ENCODE assay signal across 8 cellular contexts in the genomic region with DNA sequence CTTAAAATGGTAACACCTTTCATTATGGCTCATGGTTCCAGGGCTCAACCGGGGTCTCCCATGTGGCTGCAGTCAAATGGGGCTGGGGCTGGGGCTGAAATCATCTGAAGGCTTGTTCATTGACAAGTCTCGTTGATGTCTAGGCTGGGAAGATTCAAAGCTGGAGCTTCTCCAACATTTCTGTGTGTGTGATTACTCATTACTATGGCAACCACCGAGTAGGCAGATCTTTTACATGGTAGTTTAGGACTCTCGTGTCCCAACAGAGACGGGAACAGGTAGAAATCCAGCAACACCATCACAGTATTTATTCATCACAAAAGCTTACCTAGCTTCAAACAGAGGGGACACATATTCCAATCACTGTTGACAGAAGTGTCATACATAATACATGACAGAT. TPM values are rescaled to one million over a fixed set of nuclear protein-coding genes. Genes with fewer than 3 reads are reported as not detected.
DNase-seq lines count a peak whose midpoint lies in the region; ATAC-seq and TF ChIP-seq lines count a peak whose summit lies in the region.

No MANE protein-coding gene starts in this region.

- H3K4me3 Mint-ChIP-seq in endodermal cell = peak overlapping the region; percentile 1
- H3K4me3 Mint-ChIP-seq in naive thymus-derived CD4-positive, alpha-beta T cell = peak overlapping the region; percentile 2 to 99 (median 52)

- H3K4me1 ChIP-seq in Loucy (ENCODE audit: insufficient read depth, low read length, poor library complexity, severe bottlenecking) (peaks cover 54% of the 10 kb centered on the region), endodermal cell (ENCODE audit: control insufficient read depth, insufficient read depth, low read length) (peaks cover 15% of the 10 kb centered on the region)
- peaks cover 50 to 55% of the 10 kb centered on the region in 2 donors for H3K4me1 ChIP-seq in naive thymus-derived CD4-positive, alpha-beta T cell (ENCODE audit: control insufficient read depth in 2 of 2, insufficient read depth in 2 of 2, low read length in 2 of 2)

- H3F3A ChIP-seq in Loucy (ENCODE audit: low read depth) = no peaks in the 10 kb centered on the region

- H3K4me3 ChIP-seq in Loucy (ENCODE audit: low read length, poor library complexity, severe bottlenecking) (peak overlapping the region; percentile 52), endodermal cell (ENCODE audit: low read length) (peak overlapping the region; percentile 52)
- no peak overlapping the region for H3K4me3 ChIP-seq in naive thymus-derived CD4-positive, alpha-beta T cell (ENCODE audit: low read length)

- no peaks in the 10 kb centered on the region for H3K27me3 Mint-ChIP-seq in endodermal cell (ENCODE audit: insufficient read depth)
- H3K27me3 Mint-ChIP-seq in naive thymus-derived CD4-positive, alpha-beta T cell = no peaks in the 10 kb centered on the region

- H3K9me3 Mint-ChIP-seq in endodermal cell = no peaks in the 10 kb centered on the region
- no peaks in the 10 kb centered on the region for H3K9me3 Mint-ChIP-seq in naive thymus-derived CD4-positive, alpha-beta T cell

- ATAC-seq in naive thymus-derived CD4-positive, alpha-beta T cell = no peak
- ATAC-seq in GM21390 (IDR thresholded peaks at IDR 0.05; ENCODE audit: unreplicated experiment) = no peak
- no peak for ATAC-seq in HG02970 (IDR thresholded peaks at IDR 0.05; ENCODE audit: low FRiP score, unreplicated experiment)
- no peak for ATAC-seq in GM18870 (IDR thresholded peaks at IDR 0.05; ENCODE audit: unreplicated experiment)

- 80 to 83% methylated on average over 1 to 5 of the region's 5 CpGs for WGBS in endodermal cell (ENCODE audit: insufficient coverage in 1 of 2, insufficient read length in 1 of 2), 2 experiments

- peak overlapping the region; percentile 4 for H3K27ac Mint-ChIP-seq in endodermal cell
- peak overlapping the region in 7 of 9 donors; percentile 4 to 76 (median 45) for H3K27ac Mint-ChIP-seq in naive thymus-derived CD4-positive, alpha-beta T cell

- peaks cover 55% of the 10 kb centered on the region for H3K4me1 Mint-ChIP-seq in endodermal cell
- peaks cover 38 to 99% (median 80%) of the 10 kb centered on the region in 7 donors for H3K4me1 Mint-ChIP-seq in naive thymus-derived CD4-positive, alpha-beta T cell

- H3K27ac ChIP-seq in endodermal cell (ENCODE audit: low read depth, low read length) = no peak overlapping the region
- peak overlapping the region; percentile 16 for H3K27ac ChIP-seq in naive thymus-derived CD4-positive, alpha-beta T cell (ENCODE audit: low read depth, low read length)

- intact Hi-C loops in naive thymus-derived CD4-positive, alpha-beta T cell (cut with micrococcal nuclease) = loop anchor here (5.0 kb wide), 1 partner anchor 35 kb away; no protein-coding TSS in a partner anchor

- H3K79me2 ChIP-seq in Loucy (ENCODE audit: insufficient read depth, low read length) = peaks cover 100% of the 10 kb centered on the region

- H3K4me2 ChIP-seq in Loucy (ENCODE audit: low read depth, low read length, poor library complexity, severe bottlenecking) = peak overlapping the region; percentile 77

- DNase-seq in COR-L47 (lab: John Stamatoyannopoulos, UW) (peak; percentile 46), endodermal cell (no peak), HCEC 1CT (no peak)
- DNase-seq in naive thymus-derived CD4-positive, alpha-beta T cell = no peak

- TF ChIP-seq CTCF in Loucy (conservative IDR thresholded peaks at IDR 0.05; ENCODE audit: low read length) = no peak
- no peak for TF ChIP-seq CTCF in endodermal cell (conservative IDR thresholded peaks at IDR 0.05)

- H4K20me1 ChIP-seq in Loucy (ENCODE audit: insufficient read depth, low read length, poor library complexity, severe bottlenecking) = peaks cover 98% of the 10 kb centered on the region

- POLR2A ChIA-PET in naive thymus-derived CD4-positive, alpha-beta T cell (lab: Charles Lee) = no interaction called here

- no peaks in the 10 kb centered on the region for H3K9me2 ChIP-seq in Loucy (replicated peaks; ENCODE audit: low read depth, low read length)

- no peaks in the 10 kb centered on the region for H3K9me3 ChIP-seq in Loucy (ENCODE audit: insufficient read depth, low read depth, low read length)
- H3K9me3 ChIP-seq in endodermal cell (ENCODE audit: control insufficient read depth, low read length) = no peaks in the 10 kb centered on the region
- H3K9me3 ChIP-seq in naive thymus-derived CD4-positive, alpha-beta T cell (ENCODE audit: control insufficient read depth in 2 of 3, low read length in 3 of 3) = no peaks in the 10 kb centered on the region

- CTCF ChIA-PET in naive thymus-derived CD4-positive, alpha-beta T cell (lab: Charles Lee) = interaction anchor here (0.9 kb wide), 1 partner anchor 34 kb away, joined by 6 read pairs; no protein-coding TSS in a partner anchor

- H3K36me3 ChIP-seq in Loucy (ENCODE audit: insufficient read depth, low read length) (peaks cover 11% of the 10 kb centered on the region; the same call in 1 of the 2 replicates), endodermal cell (ENCODE audit: control insufficient read depth, insufficient read depth, low read length) (peaks cover 58% of the 10 kb centered on the region)
- peaks cover 2 to 7% (median 5%) of the 10 kb centered on the region in 3 experiments for H3K36me3 ChIP-seq in naive thymus-derived CD4-positive, alpha-beta T cell (ENCODE audit: control insufficient read depth in 2 of 3, insufficient read depth in 3 of 3, low read length in 3 of 3)

- H3K9ac ChIP-seq in Loucy (ENCODE audit: low read depth, low read length, poor library complexity, severe bottlenecking) (peak overlapping the region; percentile 32), endodermal cell (ENCODE audit: extremely low read depth, low read length, poor library complexity, severe bottlenecking) (peak overlapping the region; percentile 6)

- no peaks in the 10 kb centered on the region for H3K27me3 ChIP-seq in Loucy (ENCODE audit: insufficient read depth, low read length, poor library complexity, severe bottlenecking)
- no peaks in the 10 kb centered on the region for H3K27me3 ChIP-seq in endodermal cell (ENCODE audit: control insufficient read depth, insufficient read depth, low read length, poor library complexity, severe bottlenecking)
- H3K27me3 ChIP-seq in naive thymus-derived CD4-positive, alpha-beta T cell (ENCODE audit: control insufficient read depth in 2 of 2, insufficient read depth in 2 of 2, low read length in 2 of 2) = no peaks in the 10 kb centered on the region

- no peak overlapping the region for H2AFZ ChIP-seq in Loucy (ENCODE audit: low read length)

- H3K36me3 Mint-ChIP-seq in endodermal cell (ENCODE audit: low read depth) = peaks cover 21% of the 10 kb centered on the region
- H3K36me3 Mint-ChIP-seq in naive thymus-derived CD4-positive, alpha-beta T cell = peaks cover 2 to 16% (median 9%) of the 10 kb centered on the region in 5 donors

RNA-seq across cellular contexts. Expression of gene YTHDC1, which starts 7.8 kb away (rescaled TPM):
- 100 to 1,000 TPM; 170 to 184 TPM for total RNA-seq in endodermal cell
- 95.2 TPM for polyA plus RNA-seq in endodermal cell (2013, experiment 1 of 2)
- polyA plus RNA-seq in endodermal cell (2013, experiment 2 of 2) = 83.8 TPM
- 100 to 1,000 TPM in 4 of 5 experiments, 10 to 100 TPM in 1; 99.4 to 254 (median 219) TPM for total RNA-seq in naive thymus-derived CD4-positive, alpha-beta T cell
- 10 to 100 TPM; 26.9 to 31.0 TPM for polyA plus RNA-seq in naive thymus-derived CD4-positive, alpha-beta T cell
